ENCODE assay signal across 10 cellular contexts in the genomic region with DNA sequence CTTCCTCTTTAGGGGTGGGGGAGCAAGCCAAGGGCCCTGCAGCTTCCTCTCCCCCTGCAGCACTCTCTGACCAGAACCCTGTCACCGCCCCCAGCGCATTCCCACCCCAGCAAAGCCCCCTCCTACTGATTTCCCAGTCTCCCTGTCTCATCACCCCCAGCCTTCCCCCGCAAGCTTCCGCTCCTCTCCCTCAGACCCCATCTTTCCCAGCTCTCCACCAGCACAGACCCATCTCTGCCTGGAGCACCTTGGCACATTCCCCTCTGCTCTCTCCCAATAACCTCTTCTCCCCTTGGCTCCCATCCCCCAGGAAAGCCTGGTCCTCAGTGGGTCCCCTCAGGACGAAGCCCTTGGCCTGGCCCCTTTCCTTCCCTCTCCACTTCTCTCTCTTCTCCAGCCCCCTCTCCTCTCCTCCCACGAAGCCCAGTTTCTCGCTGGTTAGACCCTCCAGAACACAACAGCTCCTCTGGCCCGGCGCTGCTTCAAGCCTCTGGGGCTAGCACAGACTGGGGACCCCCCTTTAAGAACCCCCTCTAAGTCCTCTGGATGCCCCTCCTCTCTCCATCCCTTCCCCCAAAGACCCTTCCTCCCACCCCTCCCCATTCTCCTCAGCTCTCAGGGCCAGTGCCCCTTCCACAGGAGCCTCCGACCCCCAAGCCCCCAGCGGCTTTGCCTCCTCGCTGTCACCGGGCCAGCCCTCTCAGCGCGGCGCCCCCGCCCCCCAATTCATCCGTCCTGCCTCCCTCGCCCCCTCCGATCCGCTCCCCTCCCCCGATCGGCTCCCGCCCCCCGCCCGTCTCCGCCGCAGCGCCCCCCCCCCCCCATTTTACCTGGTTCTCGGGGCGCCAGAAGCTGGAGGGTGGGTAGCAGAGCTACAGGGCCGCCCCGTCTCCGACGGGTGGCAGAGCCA. TPM values are rescaled to one million over a fixed set of nuclear protein-coding genes. Genes with fewer than 3 reads are reported as not detected.
DNase-seq lines count a peak whose midpoint lies in the region; ATAC-seq and TF ChIP-seq lines count a peak whose summit lies in the region.
"Had no signal": no experiment of that assay in that cellular context is flagged by ENCODE, and none has a peak within 500 bp of the region (broad histone marks: within the 10 kb centered on the region; RNA-seq: fewer than 3 reads in every experiment).

No MANE protein-coding gene starts in this region.

- no peaks in the 10 kb centered on the region for H3K9me3 ChIP-seq in CD4-positive, CD25-positive, alpha-beta regulatory T cell (ENCODE audit: control insufficient read depth in 2 of 2, low read length in 2 of 2)
- H3K9me3 ChIP-seq in HEK293 (ENCODE audit: control insufficient read depth, insufficient read depth, low read depth, low read length) (no peaks in the 10 kb centered on the region), neuronal stem cell (replicated peaks in 1 of 2; ENCODE audit: control insufficient read depth in 2 of 2, insufficient read depth in 1 of 2, low read depth in 1 of 2, low read length in 2 of 2) (no peaks in the 10 kb centered on the region)
- H3K9me3 ChIP-seq: gastroesophageal sphincter, upper lobe of left lung had no signal

- H4K91ac ChIP-seq in neuronal stem cell (ENCODE audit: low read depth, low read length, poor library complexity), result no peak overlapping the region

- peak overlapping the region; percentile 70 for H3K18ac ChIP-seq in neuronal stem cell (ENCODE audit: low read length)

- no peak overlapping the region for H3K23ac ChIP-seq in neuronal stem cell (ENCODE audit: low read depth, low read length, poor library complexity)

- H2AK5ac ChIP-seq in neuronal stem cell (ENCODE audit: low read depth, low read length), result peak overlapping the region; percentile 10

- POLR2A ChIA-PET in HEK293 (lab: Yijun Ruan, JAX), result interaction anchor here (0.6 kb wide), 3 partner anchors 14 to 56 kb away, joined by 3 to 7 read pairs (median 4); no protein-coding TSS in a partner anchor

- H2BK120ac ChIP-seq in neuronal stem cell (ENCODE audit: low read depth, low read length), result no peak overlapping the region

- peak overlapping the region; percentile 23 for H4K8ac ChIP-seq in neuronal stem cell (ENCODE audit: low read depth, low read length)

- H2BK5ac ChIP-seq in neuronal stem cell (ENCODE audit: low read length), result no peak overlapping the region

- H3K4ac ChIP-seq in neuronal stem cell (ENCODE audit: low read length), result no peak overlapping the region

- no peak overlapping the region for H3K14ac ChIP-seq in neuronal stem cell (ENCODE audit: low read length)

- H3K4me1 Mint-ChIP-seq in CD4-positive, CD25-positive, alpha-beta regulatory T cell, result peaks cover 0 to 18% (median 5%) of the 10 kb centered on the region in 4 donors

- no peak overlapping the region for H3K27ac Mint-ChIP-seq in CD4-positive, CD25-positive, alpha-beta regulatory T cell

- no peak overlapping the region for H2BK15ac ChIP-seq in neuronal stem cell (ENCODE audit: low read length)

- no peak for ATAC-seq in CD4-positive, CD25-positive, alpha-beta regulatory T cell (ENCODE audit: low read depth in 2 of 2)
- ATAC-seq in HG03175 (IDR thresholded peaks at IDR 0.05; ENCODE audit: unreplicated experiment), result no peak

- H3K4me3 Mint-ChIP-seq in CD4-positive, CD25-positive, alpha-beta regulatory T cell, result peak overlapping the region; percentile 31 to 80 (median 50)

- H3K27me3 ChIP-seq in CD4-positive, CD25-positive, alpha-beta regulatory T cell (ENCODE audit: control insufficient read depth, insufficient read depth, low read length), result no peaks in the 10 kb centered on the region
- H3K27me3 ChIP-seq in neuronal stem cell (ENCODE audit: control insufficient read depth in 3 of 3, insufficient read depth in 3 of 3, low read depth in 1 of 3, low read length in 3 of 3), result peaks cover 0 to 15% (median 7%) of the 10 kb centered on the region in 3 experiments

- H3K27me3 Mint-ChIP-seq in CD4-positive, CD25-positive, alpha-beta regulatory T cell, result peaks cover 47% of the 10 kb centered on the region

- H3K4me3 ChIP-seq in CD4-positive, CD25-positive, alpha-beta regulatory T cell (ENCODE audit: low read depth, low read length), result no peak overlapping the region
- H3K4me3 ChIP-seq in HEK293 (ENCODE audit: low read depth, low read length) (no peak overlapping the region), neuronal stem cell (ENCODE audit: low read length in 2 of 2) (peak overlapping the region in 1 of 2 donors; percentile 54)

- H3K36me3 Mint-ChIP-seq in CD4-positive, CD25-positive, alpha-beta regulatory T cell, result no peaks in the 10 kb centered on the region

- peaks cover 7% of the 10 kb centered on the region for H3K4me1 ChIP-seq in CD4-positive, CD25-positive, alpha-beta regulatory T cell (ENCODE audit: control insufficient read depth, insufficient read depth, low read length, poor library complexity, severe bottlenecking)
- H3K4me1 ChIP-seq in HEK293 (ENCODE audit: control insufficient read depth, insufficient read depth, low read length) (no peaks in the 10 kb centered on the region), neuronal stem cell (ENCODE audit: control insufficient read depth in 2 of 2, insufficient read depth in 1 of 2, low read depth in 1 of 2, low read length in 2 of 2) (peaks cover 22 to 43% of the 10 kb centered on the region in 2 donors)

- H3K27ac ChIP-seq in CD4-positive, CD25-positive, alpha-beta regulatory T cell (ENCODE audit: insufficient read depth, low read length, poor library complexity, severe bottlenecking), result no peak overlapping the region
- no peak overlapping the region for H3K27ac ChIP-seq in HEK293 (ENCODE audit: extremely low read depth, low read depth, low read length)
- H3K27ac ChIP-seq in neuronal stem cell (replicated peaks; ENCODE audit: low read length), result no peak overlapping the region

- no CpG with 5 or more reads among the region's 35 CpGs for WGBS in neuronal stem cell (ENCODE audit: extremely low coverage in 2 of 2, insufficient read length in 2 of 2, insufficient replicate concordance in 1 of 2), 2 donors

- TF ChIP-seq CTCF in HEK293 (tag by site-specific recombination; IDR thresholded peaks at IDR 0.05), result no peak

- H3K79me1 ChIP-seq in neuronal stem cell (ENCODE audit: low read depth, low read length), result no peaks in the 10 kb centered on the region

- CTCF ChIA-PET in HEK293 (lab: Yijun Ruan, JAX), result interaction anchor here (0.7 to 2.3 kb wide), 2 partner anchors 34 to 48 kb away, joined by 4 to 16 read pairs; no protein-coding TSS in a partner anchor

- no peak for DNase-seq in CD4-positive, CD25-positive, alpha-beta regulatory T cell
- DNase-seq in ecto neural progenitor cell (ENCODE audit: low spot score) (peak; percentile 54), neuronal stem cell (ENCODE audit: low spot score) (no peak), NCI-H2227 treated with DMSO at 0.1 percent for 48 hours (lab: John Stamatoyannopoulos, UW) (no peak)
- DNase-seq in central memory CD4-positive, alpha-beta T cell, result no peak

- peaks cover 4% of the 10 kb centered on the region for H3K36me3 ChIP-seq in CD4-positive, CD25-positive, alpha-beta regulatory T cell (ENCODE audit: control insufficient read depth, insufficient read depth, low read length)
- no peaks in the 10 kb centered on the region for H3K36me3 ChIP-seq in HEK293 (ENCODE audit: control insufficient read depth in 2 of 2, insufficient read depth in 1 of 2, low read length in 2 of 2)
- H3K36me3 ChIP-seq in neuronal stem cell (replicated peaks in 1 of 2; ENCODE audit: control insufficient read depth in 2 of 2, insufficient read depth in 2 of 2, low read length in 2 of 2), result no peaks in the 10 kb centered on the region

- H3K9ac ChIP-seq in neuronal stem cell (ENCODE audit: low read depth, low read length, poor library complexity), result peak overlapping the region; percentile 17

- H3K9me3 Mint-ChIP-seq in CD4-positive, CD25-positive, alpha-beta regulatory T cell, result peaks cover 0 to 1% (median 0%) of the 10 kb centered on the region in 7 donors

- peak overlapping the region; percentile 80 for H2AFZ ChIP-seq in neuronal stem cell (ENCODE audit: low read length)

- peak overlapping the region; percentile 44 for H3K4me2 ChIP-seq in neuronal stem cell (ENCODE audit: insufficient read depth, low read length, poor library complexity, severe bottlenecking)

- no peak overlapping the region for H2BK12ac ChIP-seq in neuronal stem cell (ENCODE audit: low read length)

RNA-seq across cellular contexts. Expression of gene NRXN2, which starts 0.6 kb away (rescaled TPM):
- 0.42 TPM for total RNA-seq in CD4-positive, CD25-positive, alpha-beta regulatory T cell
- polyA plus RNA-seq in CD4-positive, CD25-positive, alpha-beta regulatory T cell, result not detected
- polyA plus RNA-seq in neuronal stem cell (2013, experiment 1 of 2), result 33.3 TPM
- 33.6 TPM for polyA plus RNA-seq in neuronal stem cell (2013, experiment 2 of 2)

RNA-seq across cellular contexts. Expression of gene RASGRP2, which starts 21.5 kb away (rescaled TPM):
- total RNA-seq in CD4-positive, CD25-positive, alpha-beta regulatory T cell, result 570 TPM
- polyA plus RNA-seq in CD4-positive, CD25-positive, alpha-beta regulatory T cell, result 100 to 1,000 TPM; 140 to 170 (median 157) TPM
- polyA plus RNA-seq in neuronal stem cell (2013, experiment 1 of 2), result 1.3 TPM
- 1.4 TPM for polyA plus RNA-seq in neuronal stem cell (2013, experiment 2 of 2)
- total RNA-seq: SK-MEL-5 had no signal

RNA-seq across cellular contexts. Expression of gene PYGM, which starts 37.4 kb away (rescaled TPM):
- total RNA-seq in CD4-positive, CD25-positive, alpha-beta regulatory T cell, result 10.9 TPM
- under 1 TPM in 2 of 4 donors, not detected in 2; 0.17 to 0.43 TPM for polyA plus RNA-seq in CD4-positive, CD25-positive, alpha-beta regulatory T cell
- 1.3 TPM for polyA plus RNA-seq in neuronal stem cell (2013, experiment 1 of 2)
- 1.3 TPM for polyA plus RNA-seq in neuronal stem cell (2013, experiment 2 of 2)

RNA-seq across cellular contexts. Expression of gene SF1, which starts 55.9 kb away (rescaled TPM):
- total RNA-seq in CD4-positive, CD25-positive, alpha-beta regulatory T cell, result 1,361 TPM
- 100 to 1,000 TPM in 1 of 4 donors, 10 to 100 TPM in 3; 75.0 to 100 (median 89.3) TPM for polyA plus RNA-seq in CD4-positive, CD25-positive, alpha-beta regulatory T cell
- 214 TPM for polyA plus RNA-seq in neuronal stem cell (2013, experiment 1 of 2)
- polyA plus RNA-seq in neuronal stem cell (2013, experiment 2 of 2), result 215 TPM
